In genomic region chr16:89318871-89319627, GRCh38 we compare ENCODE assay signal across 13 cellular contexts.
A peak's percentile ranks its signal among the peaks of the same experiment; 100 is the strongest.
DNase-seq lines count a peak whose midpoint lies in the region; ATAC-seq and TF ChIP-seq lines count a peak whose summit lies in the region.
"Had no signal": no experiment of that assay in that cellular context is flagged by ENCODE, and none has a peak within 500 bp of the region (broad histone marks: within the 10 kb centered on the region; RNA-seq: fewer than 3 reads in every experiment).

No MANE protein-coding gene starts in this region.

- no peak overlapping the region for H3K27ac ChIP-seq in CD8-positive, alpha-beta memory T cell (ENCODE audit: low read depth, low read length)
- H3K27ac ChIP-seq in RWPE2 (ENCODE audit: poor library complexity, severe bottlenecking) (peak overlapping the region; percentile 98), epithelial cell of prostate (peak overlapping the region; percentile 74), transverse colon (peak overlapping the region in 2 of 4 donors; percentile 60 to 74)

- no peak for TF ChIP-seq POLR2A in transverse colon (IDR thresholded peaks at IDR 0.05)

- H3K36me3 ChIP-seq in CD8-positive, alpha-beta memory T cell (ENCODE audit: insufficient read depth, low read length), result no peaks in the 10 kb centered on the region
- peaks cover 13% of the 10 kb centered on the region for H3K36me3 ChIP-seq in RWPE2 (ENCODE audit: low read depth)
- H3K36me3 ChIP-seq in transverse colon, result no peaks in the 10 kb centered on the region
- H3K36me3 ChIP-seq: right lobe of liver had no signal

- H3K4me3 ChIP-seq in CD8-positive, alpha-beta memory T cell (ENCODE audit: low read length), result no peak overlapping the region
- H3K4me3 ChIP-seq in RWPE2 (ENCODE audit: severe bottlenecking) (no peak overlapping the region), transverse colon (no peak overlapping the region)
- H3K4me3 ChIP-seq: body of pancreas, right lobe of liver had no signal

- no peak for ATAC-seq in RWPE2 (ENCODE audit: low read depth)

- no peak for TF ChIP-seq CTCF in RWPE2 (IDR thresholded peaks at IDR 0.05; ENCODE audit: poor library complexity, severe bottlenecking)
- TF ChIP-seq CTCF in osteocyte (IDR thresholded peaks at IDR 0.05), result no peak
- TF ChIP-seq CTCF in transverse colon (IDR thresholded peaks at IDR 0.05), result no peak

- no peaks in the 10 kb centered on the region for H3K27me3 ChIP-seq in CD8-positive, alpha-beta memory T cell (ENCODE audit: insufficient read depth, low read length, poor library complexity, severe bottlenecking)
- no peaks in the 10 kb centered on the region for H3K27me3 ChIP-seq in RWPE2 (ENCODE audit: insufficient read depth, poor library complexity, severe bottlenecking)
- H3K27me3 ChIP-seq in transverse colon, result no peaks in the 10 kb centered on the region
- H3K27me3 ChIP-seq: body of pancreas, foreskin keratinocyte, right lobe of liver had no signal

- H3K9me3 Mint-ChIP-seq in CD8-positive, alpha-beta memory T cell, result no peaks in the 10 kb centered on the region
- H3K9me3 Mint-ChIP-seq in osteocyte (ENCODE audit: unreplicated experiment), result no peaks in the 10 kb centered on the region

- peaks cover 0 to 33% (median 0%) of the 10 kb centered on the region in 3 donors for H3K36me3 Mint-ChIP-seq in CD8-positive, alpha-beta memory T cell
- H3K36me3 Mint-ChIP-seq in osteocyte (ENCODE audit: unreplicated experiment), result peaks cover 2% of the 10 kb centered on the region

- POLR2A ChIA-PET in CD8-positive, alpha-beta memory T cell (lab: Charles Lee), result no interaction called here

- CTCF ChIA-PET in CD8-positive, alpha-beta memory T cell (lab: Charles Lee), result no interaction called here

- in situ Hi-C loops in transverse colon (cut with MboI; ENCODE audit: low pct_ligation_motif_present in 1 of 4, low pct_unique_long_range_greater_than_20kb in 1 of 4, low sequenced_read_pairs in 3 of 4), result no loop called here

- DNase-seq in CD8-positive, alpha-beta memory T cell, result no peak
- no peak for DNase-seq in RWPE2 (ENCODE audit: low spot score)
- no peak for DNase-seq in epithelial cell of prostate (ENCODE audit: low read depth, low spot score)
- no peak for DNase-seq in osteocyte (ENCODE audit: extremely low spot score, unreplicated experiment)
- DNase-seq in stimulated activated naive CD4-positive, alpha-beta T cell treated with Interleukin-2 at 50 U/mL for 16 hours (lab: John Stamatoyannopoulos, UW), result no peak
- DNase-seq in transverse colon, result no peak
- DNase-seq in midbrain (lab: John Stamatoyannopoulos, UW), result no peak
- DNase-seq in NCI-H1048 (lab: John Stamatoyannopoulos, UW), result no peak
- DNase-seq: body of pancreas, GOT3, NCI-H1436 had no signal

- peak overlapping the region in 7 of 8 donors; percentile 54 to 99 (median 85) for H3K27ac Mint-ChIP-seq in CD8-positive, alpha-beta memory T cell
- peak overlapping the region; percentile 86 for H3K27ac Mint-ChIP-seq in osteocyte (ENCODE audit: unreplicated experiment)

- H3K9me3 ChIP-seq in CD8-positive, alpha-beta memory T cell (ENCODE audit: low read length), result no peaks in the 10 kb centered on the region
- no peaks in the 10 kb centered on the region for H3K9me3 ChIP-seq in RWPE2 (ENCODE audit: severe bottlenecking)
- no peaks in the 10 kb centered on the region for H3K9me3 ChIP-seq in transverse colon
- H3K9me3 ChIP-seq: body of pancreas, right lobe of liver had no signal

- H3K4me1 Mint-ChIP-seq in CD8-positive, alpha-beta memory T cell, result peaks cover 84 to 99% (median 92%) of the 10 kb centered on the region in 3 donors
- peaks cover 93% of the 10 kb centered on the region for H3K4me1 Mint-ChIP-seq in osteocyte (ENCODE audit: unreplicated experiment)

- intact Hi-C loops in transverse colon (cut with DNase I; ENCODE audit: low total_unique reads), result no loop called here

- peaks cover 0 to 3% of the 10 kb centered on the region in 2 donors for H3K27me3 Mint-ChIP-seq in CD8-positive, alpha-beta memory T cell
- H3K27me3 Mint-ChIP-seq in osteocyte (ENCODE audit: unreplicated experiment), result no peaks in the 10 kb centered on the region

- 93% methylated on average over 28 of the region's 28 CpGs; no CpG with 5 or more reads in 1 of the 2 donors for WGBS in transverse colon (ENCODE audit: low coverage in 1 of 2), 2 donors

- TF ChIP-seq EP300 in transverse colon (IDR thresholded peaks at IDR 0.05; ENCODE audit: low read depth), result no peak

- peak overlapping the region in 5 of 7 donors; percentile 33 to 88 (median 47) for H3K4me3 Mint-ChIP-seq in CD8-positive, alpha-beta memory T cell
- peak overlapping the region; percentile 24 for H3K4me3 Mint-ChIP-seq in osteocyte (ENCODE audit: unreplicated experiment)

- H3K4me1 ChIP-seq in CD8-positive, alpha-beta memory T cell (ENCODE audit: insufficient read depth, low read length), result peaks cover 95% of the 10 kb centered on the region
- peaks cover 89% of the 10 kb centered on the region for H3K4me1 ChIP-seq in RWPE2 (ENCODE audit: insufficient read depth, poor library complexity, severe bottlenecking)
- H3K4me1 ChIP-seq in transverse colon, result peaks cover 41 to 92% (median 74%) of the 10 kb centered on the region in 4 donors
